11 cellular contexts compared by ENCODE assay signal in genomic region chrX:10634681-10635161, GRCh38. TPM values are rescaled to one million over a fixed set of nuclear protein-coding genes. Genes with fewer than 3 reads are reported as not detected.
DNase-seq lines count a peak whose midpoint lies in the region; ATAC-seq, FAIRE-seq and TF ChIP-seq lines count a peak whose summit lies in the region.
"Had no signal": no experiment of that assay in that cellular context is flagged by ENCODE, and none has a peak within 500 bp of the region (broad histone marks: within the 10 kb centered on the region; RNA-seq: fewer than 3 reads in every experiment).

No MANE protein-coding gene starts in this region.

- DNase-seq in EL (peak; percentile 91), NCI-H526 treated with DMSO at 0.1 percent for 48 hours (lab: John Stamatoyannopoulos, UW) (peak; percentile 70), endothelial cell of umbilical vein (ENCODE audit: low read depth, low spot score) (no peak), osteocyte (ENCODE audit: extremely low spot score, unreplicated experiment) (no peak), NCI-H2227 (lab: John Stamatoyannopoulos, UW; ENCODE audit: unreplicated experiment) (no peak)
- no peak for DNase-seq in activated CD8-positive, alpha-beta memory T cell treated with anti-CD3 and anti-CD28 coated beads, Interleukin-2, amount 50 U/mL, for 4 hours
- DNase-seq in activated CD4-positive, CD25-positive, alpha-beta regulatory T cell treated with anti-CD3 and anti-CD28 coated beads, Interleukin-2, amount 50 U/mL, for 72 hours: no peak
- DNase-seq: DND-41, tibial artery had no signal

- no peak for TF ChIP-seq CTCF in endothelial cell of umbilical vein (IDR thresholded peaks at IDR 0.05; ENCODE audit: extremely low read depth in 1 of 2, insufficient read depth in 1 of 2, low read depth in 1 of 2, low read length in 2 of 2)
- TF ChIP-seq CTCF in osteocyte (IDR thresholded peaks at IDR 0.05): no peak

- no peaks in the 10 kb centered on the region for H3K27me3 Mint-ChIP-seq in osteocyte (ENCODE audit: unreplicated experiment)
- H3K27me3 Mint-ChIP-seq: central memory CD8-positive, alpha-beta T cell had no signal

- ATAC-seq in HG03097 (IDR thresholded peaks at IDR 0.05; ENCODE audit: low FRiP score, unreplicated experiment): no peak

- peak overlapping the region; percentile 50 for H3K4me3 Mint-ChIP-seq in osteocyte (ENCODE audit: unreplicated experiment)
- H3K4me3 Mint-ChIP-seq: central memory CD8-positive, alpha-beta T cell had no signal

- no peaks in the 10 kb centered on the region for H3K9me3 Mint-ChIP-seq in osteocyte (ENCODE audit: unreplicated experiment)
- H3K9me3 Mint-ChIP-seq: central memory CD8-positive, alpha-beta T cell had no signal

- no peak overlapping the region for H3K4me2 ChIP-seq in endothelial cell of umbilical vein (ENCODE audit: insufficient read depth, low read length)

- dilution Hi-C loops in endothelial cell of umbilical vein (cut with MboI; ENCODE audit: extremely low pct_ligation_motif_present, low sequenced_read_pairs): no loop called here

- H3K27ac ChIP-seq in endothelial cell of umbilical vein (ENCODE audit: insufficient read depth, low read depth, low read length): no peak overlapping the region
- H3K27ac ChIP-seq: tibial artery had no signal

- POLR2A ChIA-PET in endothelial cell of umbilical vein (lab: Charles Lee): no interaction called here

- no peak for TF ChIP-seq POLR2A in endothelial cell of umbilical vein (IDR thresholded peaks at IDR 0.05; ENCODE audit: low read depth, low read length)

- no peaks in the 10 kb centered on the region for H3K27me3 ChIP-seq in endothelial cell of umbilical vein (ENCODE audit: control insufficient read depth in 2 of 2, insufficient read depth in 2 of 2, low read length in 2 of 2)
- H3K27me3 ChIP-seq: tibial artery had no signal

- intact Hi-C loops in endothelial cell of umbilical vein (cut with micrococcal nuclease): no loop called here

- H3K4me1 Mint-ChIP-seq in osteocyte (ENCODE audit: unreplicated experiment): peaks cover 29% of the 10 kb centered on the region
- H3K4me1 Mint-ChIP-seq: central memory CD8-positive, alpha-beta T cell had no signal

- H3K4me3 ChIP-seq in endothelial cell of umbilical vein (replicated peaks in 1 of 3; ENCODE audit: insufficient read depth in 1 of 3, low read depth in 1 of 3, low read length in 3 of 3): no peak overlapping the region
- H3K4me3 ChIP-seq: tibial artery had no signal

- H3K4me1 ChIP-seq in endothelial cell of umbilical vein (ENCODE audit: control insufficient read depth, extremely low read depth, insufficient read depth, low read length): peaks cover 10% of the 10 kb centered on the region

- no peaks in the 10 kb centered on the region for H3K9me1 ChIP-seq in endothelial cell of umbilical vein (replicated peaks; ENCODE audit: control insufficient read depth, extremely low read depth, insufficient read depth, low read length)

- no peak overlapping the region for H3K9ac ChIP-seq in endothelial cell of umbilical vein (replicated peaks; ENCODE audit: extremely low read depth, insufficient read depth, low read length)

- BruUV-seq in endothelial cell of umbilical vein (replicated peaks; lab: Mats Ljungman, UMichigan): no TSS peak

- H3K9me3 ChIP-seq in endothelial cell of umbilical vein (replicated peaks; ENCODE audit: control insufficient read depth, insufficient read depth, low read length): no peaks in the 10 kb centered on the region

- no peaks in the 10 kb centered on the region for H3K36me3 Mint-ChIP-seq in osteocyte (ENCODE audit: unreplicated experiment)

- no peaks in the 10 kb centered on the region for H3K36me3 ChIP-seq in endothelial cell of umbilical vein (ENCODE audit: control insufficient read depth in 2 of 2, extremely low read depth in 1 of 2, insufficient read depth in 2 of 2, low read length in 2 of 2)
- H3K36me3 ChIP-seq: tibial artery had no signal

- peak; percentile 82 for FAIRE-seq in endothelial cell of umbilical vein (lab: Jason Lieb, UNC)

- CTCF ChIA-PET in endothelial cell of umbilical vein (lab: Charles Lee): interaction anchor here (1.3 kb wide), 1 partner anchor 444 kb away, joined by 14 read pairs; no protein-coding TSS in a partner anchor

- H3K27ac Mint-ChIP-seq in osteocyte (ENCODE audit: unreplicated experiment): peak overlapping the region; percentile 85

- no peaks in the 10 kb centered on the region for H3K79me2 ChIP-seq in endothelial cell of umbilical vein (ENCODE audit: control insufficient read depth, insufficient read depth, low read length)

- no peak overlapping the region for H2AFZ ChIP-seq in endothelial cell of umbilical vein (ENCODE audit: low read depth, low read length)

- H4K20me1 ChIP-seq in endothelial cell of umbilical vein (replicated peaks; ENCODE audit: control insufficient read depth, extremely low read depth, insufficient read depth, low read length): no peaks in the 10 kb centered on the region

TF ChIP-seq in endothelial cell of umbilical vein, 7 proteins besides CTCF, POLR2A, EP300 and RAD21:
- TF ChIP-seq EZH2 (IDR thresholded peaks at IDR 0.05; ENCODE audit: borderline replicate concordance, low read depth, low read length, severe bottlenecking) (no peak), POLR2AphosphoS5 (IDR thresholded peaks at IDR 0.05; ENCODE audit: insufficient read depth, low read depth, low read length) (no peak), MAX (IDR thresholded peaks at IDR 0.05; ENCODE audit: insufficient read depth, insufficient read length) (no peak), GATA2 (IDR thresholded peaks at IDR 0.05; ENCODE audit: insufficient read depth, insufficient read length, low read depth, low read length) (no peak), FOS (IDR thresholded peaks at IDR 0.05; ENCODE audit: borderline replicate concordance, insufficient read depth, low read length) (no peak), JUN (IDR thresholded peaks at IDR 0.05; ENCODE audit: borderline replicate concordance, insufficient read depth, insufficient read length, low read depth) (no peak), MYC (IDR thresholded peaks at IDR 0.05; ENCODE audit: low read depth, low read length) (no peak)

RNA-seq across cellular contexts. Expression of gene MID1, which starts 14.3 kb away (rescaled TPM):
- 24.5 and 29.8 TPM in 2 replicates for total RNA-seq in endothelial cell of umbilical vein
- polyA plus RNA-seq in endothelial cell of umbilical vein: 18.1 and 21.3 TPM in 2 replicates
- polyA plus RNA-seq in endothelial cell of umbilical vein (2011; cell fraction: cytosol; rRNA removed): 11.7 and 15.2 TPM in 2 replicates
- polyA plus RNA-seq in endothelial cell of umbilical vein (2011; cell fraction: nucleus; rRNA removed): 76.8 and 83.8 TPM in 2 replicates
- 20.4 and 23.7 TPM in 2 replicates for polyA plus RNA-seq in endothelial cell of umbilical vein (2012)
- polyA minus RNA-seq in endothelial cell of umbilical vein: 59.9 and 81.1 TPM in 2 replicates
- 13.6 TPM for polyA minus RNA-seq in endothelial cell of umbilical vein (2011; cell fraction: cytosol; rRNA and poly(A)+ RNA removed)
- polyA minus RNA-seq in endothelial cell of umbilical vein (2011; cell fraction: nucleus; rRNA and poly(A)+ RNA removed): 101 and 113 TPM in 2 replicates
- 10.2 and 12.7 TPM in 2 replicates for total RNA-seq in osteocyte

Comparison
In these comparisons a context has a peak if more than half of its experiments do, and no peak if none do; other contexts are left out.
1. DNase-seq: peak in EL (single experiment) and NCI-H526 treated with DMSO at 0.1 percent for 48 hours (single experiment); none in endothelial cell of umbilical vein (single experiment), osteocyte (single experiment), NCI-H2227 (single experiment), activated CD8-positive, alpha-beta memory T cell treated with anti-CD3 and anti-CD28 coated beads, Interleukin-2, amount 50 U/mL, for 4 hours (single experiment) and activated CD4-positive, CD25-positive, alpha-beta regulatory T cell treated with anti-CD3 and anti-CD28 coated beads, Interleukin-2, amount 50 U/mL, for 72 hours (single experiment).